26 cellular contexts compared by ENCODE assay signal in the genomic region with DNA sequence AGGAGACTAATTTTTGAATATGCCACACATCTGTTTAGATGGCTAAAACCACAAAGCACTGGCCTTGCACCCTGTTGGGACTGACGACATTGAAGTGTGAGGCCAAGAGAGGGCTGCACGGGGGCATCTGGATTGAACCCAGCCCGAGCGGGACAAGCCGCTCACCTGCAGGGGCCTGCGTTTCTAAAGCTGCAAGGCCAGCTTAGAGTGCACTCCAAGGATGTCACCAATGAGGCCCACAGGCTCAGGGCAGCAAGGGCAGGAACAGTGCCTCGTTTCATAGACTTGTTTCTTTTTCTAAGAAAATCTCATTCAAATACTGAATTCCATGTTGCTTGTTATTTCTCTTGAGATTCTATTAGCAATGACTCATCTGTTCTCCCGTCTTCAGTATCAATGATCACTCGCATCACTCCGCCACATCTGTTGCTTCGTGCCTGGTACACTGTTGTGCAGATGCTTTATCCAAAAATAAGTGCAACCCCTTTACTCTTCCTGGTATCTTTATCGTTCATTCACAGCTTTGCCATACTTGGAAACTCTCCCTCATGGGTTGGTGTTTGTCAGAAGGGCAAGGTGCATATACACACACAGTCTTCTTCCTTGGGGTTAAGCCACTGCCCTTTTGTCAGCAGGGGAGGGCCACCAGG.
A peak's percentile ranks its signal among the peaks of the same experiment; 100 is the strongest.
DNase-seq lines count a peak whose midpoint lies in the region; ATAC-seq, FAIRE-seq and TF ChIP-seq lines count a peak whose summit lies in the region.
"Had no signal": no experiment of that assay in that cellular context is flagged by ENCODE, and none has a peak within 500 bp of the region (broad histone marks: within the 10 kb centered on the region; RNA-seq: fewer than 3 reads in every experiment).

No MANE protein-coding gene starts in this region.

- no peak for TF ChIP-seq CTCF in fibroblast of mammary gland (conservative IDR thresholded peaks at IDR 0.05; ENCODE audit: control insufficient read depth, insufficient read depth, low read depth, low read length)
- no peak for TF ChIP-seq CTCF in pancreas (IDR thresholded peaks at IDR 0.05)

- H3K27ac Mint-ChIP-seq in activated CD4-positive, alpha-beta T cell treated with anti-CD3 and anti-CD28 coated beads for 36 hours, result peak overlapping the region; percentile 97
- peak overlapping the region in 2 of 3 donors; percentile 5 to 86 for H3K27ac Mint-ChIP-seq in CD4-positive, CD25-positive, alpha-beta regulatory T cell
- peak overlapping the region; percentile 100 for H3K27ac Mint-ChIP-seq in activated naive CD8-positive, alpha-beta T cell
- H3K27ac Mint-ChIP-seq in CD8-positive, alpha-beta memory T cell, result peak overlapping the region in 2 of 8 donors; percentile 4 to 75

- no peak for DNase-seq in activated CD4-positive, alpha-beta T cell treated with anti-CD3 and anti-CD28 coated beads for 36 hours
- no peak for DNase-seq in activated CD4-positive, alpha-beta T cell treated with anti-CD3 and anti-CD28 coated beads, Interleukin-2, amount 50 U/mL, for 48 hours
- no peak for DNase-seq in CD4-positive, CD25-positive, alpha-beta regulatory T cell
- peak; percentile 5 for DNase-seq in fibroblast of mammary gland (ENCODE audit: low read depth)
- DNase-seq in pancreas, result no peak
- no peak for DNase-seq in CD8-positive, alpha-beta memory T cell
- no peak for DNase-seq in GM03348 (ENCODE audit: low spot score)
- DNase-seq: activated gamma-delta T cell treated with Interleukin-2 at 50 U/mL for 16 hours; DMS79; foreskin keratinocyte; GF-D8; H7; mesenchymal stem cell; NCI-H1436 treated with DMSO at 0.1 percent for 48 hours; NCI-H2107; NCI-H446 treated with DMSO at 0.1 percent for 48 hours; occipital lobe; PC-9; Right ventricle myocardium superior; stimulated activated CD4-positive, alpha-beta T cell treated with anti-CD3 and anti-CD28 coated beads, Interleukin-1b, Interleukin-23, amount 100 ng/mL, for 48 hours; T1000; testis had no signal

- WGBS in pancreas, 2 donors, result 93 to 98% methylated on average over 12 of the region's 12 CpGs

- ATAC-seq in activated CD4-positive, alpha-beta T cell treated with anti-CD3 and anti-CD28 coated beads for 36 hours, result peak; percentile 4
- ATAC-seq in CD4-positive, CD25-positive, alpha-beta regulatory T cell (ENCODE audit: low read depth in 2 of 2), result no peak
- no peak for ATAC-seq in pancreas
- ATAC-seq: activated CD4-positive, CD25-positive, alpha-beta regulatory T cell treated with anti-CD3 and anti-CD28 coated beads, Interleukin-2, amount 50 U/mL, for 24 hours; foreskin keratinocyte had no signal

- H3K27me3 Mint-ChIP-seq in activated CD4-positive, alpha-beta T cell treated with anti-CD3 and anti-CD28 coated beads for 36 hours, result no peaks in the 10 kb centered on the region
- no peaks in the 10 kb centered on the region for H3K27me3 Mint-ChIP-seq in CD4-positive, CD25-positive, alpha-beta regulatory T cell
- H3K27me3 Mint-ChIP-seq in activated naive CD8-positive, alpha-beta T cell, result no peaks in the 10 kb centered on the region
- no peaks in the 10 kb centered on the region for H3K27me3 Mint-ChIP-seq in CD8-positive, alpha-beta memory T cell

- H3K36me3 ChIP-seq in CD4-positive, CD25-positive, alpha-beta regulatory T cell (ENCODE audit: control insufficient read depth, insufficient read depth, low read length), result peaks cover 10% of the 10 kb centered on the region
- H3K36me3 ChIP-seq in pancreas, result no peaks in the 10 kb centered on the region
- no peaks in the 10 kb centered on the region for H3K36me3 ChIP-seq in CD8-positive, alpha-beta memory T cell (ENCODE audit: insufficient read depth, low read length)

- peaks cover 27% of the 10 kb centered on the region for H3K4me1 ChIP-seq in CD4-positive, CD25-positive, alpha-beta regulatory T cell (ENCODE audit: control insufficient read depth, insufficient read depth, low read length, poor library complexity, severe bottlenecking)
- no peaks in the 10 kb centered on the region for H3K4me1 ChIP-seq in pancreas
- H3K4me1 ChIP-seq in CD8-positive, alpha-beta memory T cell (ENCODE audit: insufficient read depth, low read length), result peaks cover 37% of the 10 kb centered on the region
- H3K4me1 ChIP-seq: foreskin keratinocyte had no signal

- no peaks in the 10 kb centered on the region for H3K9me3 ChIP-seq in CD4-positive, CD25-positive, alpha-beta regulatory T cell (ENCODE audit: control insufficient read depth in 2 of 2, low read length in 2 of 2)
- H3K9me3 ChIP-seq in pancreas, result no peaks in the 10 kb centered on the region
- H3K9me3 ChIP-seq in CD8-positive, alpha-beta memory T cell (ENCODE audit: low read length), result no peaks in the 10 kb centered on the region
- H3K9me3 ChIP-seq: testis had no signal

- H3K27ac ChIP-seq in CD4-positive, CD25-positive, alpha-beta regulatory T cell (ENCODE audit: insufficient read depth, low read length, poor library complexity, severe bottlenecking), result no peak overlapping the region
- no peak overlapping the region for H3K27ac ChIP-seq in pancreas
- no peak overlapping the region for H3K27ac ChIP-seq in CD8-positive, alpha-beta memory T cell (ENCODE audit: low read depth, low read length)
- H3K27ac ChIP-seq: foreskin keratinocyte, PC-9, skin epidermis, testis had no signal

- no peaks in the 10 kb centered on the region for H3K27me3 ChIP-seq in CD4-positive, CD25-positive, alpha-beta regulatory T cell (ENCODE audit: control insufficient read depth, insufficient read depth, low read length)
- no peaks in the 10 kb centered on the region for H3K27me3 ChIP-seq in pancreas
- no peaks in the 10 kb centered on the region for H3K27me3 ChIP-seq in CD8-positive, alpha-beta memory T cell (ENCODE audit: insufficient read depth, low read length, poor library complexity, severe bottlenecking)
- H3K27me3 ChIP-seq: foreskin keratinocyte, testis had no signal

- no peak overlapping the region for H3K4me3 ChIP-seq in CD4-positive, CD25-positive, alpha-beta regulatory T cell (ENCODE audit: low read depth, low read length)
- H3K4me3 ChIP-seq in fibroblast of mammary gland (ENCODE audit: control insufficient read depth, low read depth, low read length) (no peak overlapping the region), pancreas (no peak overlapping the region)
- no peak overlapping the region for H3K4me3 ChIP-seq in CD8-positive, alpha-beta memory T cell (ENCODE audit: low read length)
- H3K4me3 ChIP-seq: PC-9, skin epidermis, testis had no signal

- intact Hi-C loops in activated CD4-positive, alpha-beta T cell treated with anti-CD3 and anti-CD28 coated beads for 36 hours (cut with DNase I, micrococcal nuclease), result loop anchor here in 1 of 2 experiments (2.0 kb wide), 1 partner anchor 13 kb away; no protein-coding TSS in a partner anchor
- intact Hi-C loops in pancreas (cut with DNase I), result no loop called here

- no peak overlapping the region for H3K4me3 Mint-ChIP-seq in activated CD4-positive, alpha-beta T cell treated with anti-CD3 and anti-CD28 coated beads for 36 hours
- peak overlapping the region in 1 of 4 donors; percentile 34 for H3K4me3 Mint-ChIP-seq in CD4-positive, CD25-positive, alpha-beta regulatory T cell
- peak overlapping the region; percentile 72 for H3K4me3 Mint-ChIP-seq in activated naive CD8-positive, alpha-beta T cell
- H3K4me3 Mint-ChIP-seq in CD8-positive, alpha-beta memory T cell, result no peak overlapping the region

- no peak for FAIRE-seq in pancreas (lab: Jason Lieb, UNC)
- FAIRE-seq: urothelium cell line had no signal

- POLR2A ChIA-PET in activated CD4-positive, alpha-beta T cell treated with anti-CD3 and anti-CD28 coated beads for 36 hours (lab: Charles Lee), result interaction anchor here (0.6 to 1.1 kb wide), 2 partner anchors 13 to 77 kb away, joined by 3 read pairs; no protein-coding TSS in a partner anchor
- POLR2A ChIA-PET in CD8-positive, alpha-beta memory T cell (lab: Charles Lee), result interaction anchor here (0.7 kb wide), 1 partner anchor 19 kb away, joined by 3 read pairs; no protein-coding TSS in a partner anchor

- peaks cover 87% of the 10 kb centered on the region for H3K4me1 Mint-ChIP-seq in activated CD4-positive, alpha-beta T cell treated with anti-CD3 and anti-CD28 coated beads for 36 hours
- H3K4me1 Mint-ChIP-seq in CD4-positive, CD25-positive, alpha-beta regulatory T cell, result peaks cover 41 to 66% (median 52%) of the 10 kb centered on the region in 4 donors
- H3K4me1 Mint-ChIP-seq in activated naive CD8-positive, alpha-beta T cell (ENCODE audit: low read depth), result peaks cover 80% of the 10 kb centered on the region
- H3K4me1 Mint-ChIP-seq in CD8-positive, alpha-beta memory T cell, result peaks cover 50 to 72% (median 71%) of the 10 kb centered on the region in 3 donors

- CTCF ChIA-PET in activated CD4-positive, alpha-beta T cell treated with anti-CD3 and anti-CD28 coated beads for 36 hours (lab: Charles Lee), result interaction anchor here (1.1 to 1.6 kb wide), 2 partner anchors 28 to 77 kb away, joined by 3 read pairs; no protein-coding TSS in a partner anchor
- CTCF ChIA-PET in CD8-positive, alpha-beta memory T cell (lab: Charles Lee), result no interaction called here

- peaks cover 29% of the 10 kb centered on the region for H3K36me3 Mint-ChIP-seq in activated CD4-positive, alpha-beta T cell treated with anti-CD3 and anti-CD28 coated beads for 36 hours (ENCODE audit: low read depth)
- H3K36me3 Mint-ChIP-seq in CD4-positive, CD25-positive, alpha-beta regulatory T cell, result peaks cover 29% of the 10 kb centered on the region
- H3K36me3 Mint-ChIP-seq in activated naive CD8-positive, alpha-beta T cell, result peaks cover 20% of the 10 kb centered on the region
- peaks cover 0 to 13% (median 5%) of the 10 kb centered on the region in 3 donors for H3K36me3 Mint-ChIP-seq in CD8-positive, alpha-beta memory T cell

- peaks cover 1% of the 10 kb centered on the region for H3K9me3 Mint-ChIP-seq in activated CD4-positive, alpha-beta T cell treated with anti-CD3 and anti-CD28 coated beads for 36 hours (ENCODE audit: low read depth)
- no peaks in the 10 kb centered on the region for H3K9me3 Mint-ChIP-seq in CD4-positive, CD25-positive, alpha-beta regulatory T cell
- peaks cover 5% of the 10 kb centered on the region for H3K9me3 Mint-ChIP-seq in activated naive CD8-positive, alpha-beta T cell (ENCODE audit: low read depth)
- no peaks in the 10 kb centered on the region for H3K9me3 Mint-ChIP-seq in CD8-positive, alpha-beta memory T cell
